Comparison of ENCODE assay signal across 17 cellular contexts in genomic region chr20:44549123-44549522, GRCh38. TPM values are rescaled to one million over a fixed set of nuclear protein-coding genes. Genes with fewer than 3 reads are reported as not detected.
DNase-seq lines count a peak whose midpoint lies in the region; ATAC-seq, FAIRE-seq and TF ChIP-seq lines count a peak whose summit lies in the region.
"Had no signal": no experiment of that assay in that cellular context is flagged by ENCODE, and none has a peak within 500 bp of the region (broad histone marks: within the 10 kb centered on the region; RNA-seq: fewer than 3 reads in every experiment).

No MANE protein-coding gene starts in this region.

- H3K36me3 ChIP-seq in adrenal gland (replicated peaks in 1 of 2) (no peaks in the 10 kb centered on the region), gastroesophageal sphincter (no peaks in the 10 kb centered on the region), sigmoid colon (no peaks in the 10 kb centered on the region)
- H3K36me3 ChIP-seq: breast epithelium, neural progenitor cell, right lobe of liver had no signal

- DNase-seq in A549 (ENCODE audit: low read depth in 1 of 2, low spot score in 1 of 2) (no peak), adrenal gland (no peak), sigmoid colon (no peak), DMS153 (lab: John Stamatoyannopoulos, UW) (no peak), cerebellum (ENCODE audit: low spot score) (no peak)
- DNase-seq in stimulated activated naive CD4-positive, alpha-beta T cell treated with Interleukin-2 at 50 U/mL for 16 hours (lab: John Stamatoyannopoulos, UW) = no peak
- DNase-seq: activated CD4-positive, alpha-beta T cell treated with anti-CD3 and anti-CD28 coated beads, Interleukin-2, amount 10 ng/mL, durations not matched to agents 7 days and 5 days; activated naive CD4-positive, alpha-beta T cell treated with anti-CD3 and anti-CD28 coated beads for 36 hours; activated T-cell treated with anti-CD3 and anti-CD28 coated beads for 4 hours; CD8-positive, alpha-beta T cell; NCI-H2029 treated with DMSO at 0.1 percent for 48 hours; right lobe of liver had no signal

- no peak for FAIRE-seq in A549 (lab: Jason Lieb, UNC)
- FAIRE-seq: frontal cortex had no signal

- no peak for TF ChIP-seq RAD21 in A549 (conservative IDR thresholded peaks at IDR 0.05 in 1 of 2, IDR thresholded peaks at IDR 0.05 in 1 of 2)

- no peaks in the 10 kb centered on the region for H3K27me3 ChIP-seq in adrenal gland
- H3K27me3 ChIP-seq in gastroesophageal sphincter = no peaks in the 10 kb centered on the region
- no peaks in the 10 kb centered on the region for H3K27me3 ChIP-seq in sigmoid colon
- H3K27me3 ChIP-seq: breast epithelium, neural progenitor cell, right lobe of liver had no signal

- 48% methylated on average over 4 of the region's 4 CpGs for WGBS in A549 (ENCODE audit: missing lambda C conversion rate)
- 32 to 35% (median 33%) methylated on average over 4 of the region's 4 CpGs for WGBS in adrenal gland, 4 donors
- WGBS in gastroesophageal sphincter (ENCODE audit: low coverage in 1 of 2), 2 donors = 13 to 14% methylated on average over 4 of the region's 4 CpGs
- 50 to 59% methylated on average over 4 of the region's 4 CpGs for WGBS in sigmoid colon, 2 donors

- H3K9me3 ChIP-seq in A549 (no peaks in the 10 kb centered on the region), adrenal gland (replicated peaks in 1 of 3) (no peaks in the 10 kb centered on the region), gastroesophageal sphincter (no peaks in the 10 kb centered on the region), sigmoid colon (no peaks in the 10 kb centered on the region)
- H3K9me3 ChIP-seq: breast epithelium, right lobe of liver had no signal

- no peak for ATAC-seq in A549
- ATAC-seq in gastroesophageal sphincter = no peak
- ATAC-seq in HG02938 (IDR thresholded peaks at IDR 0.05; ENCODE audit: unreplicated experiment) = no peak
- ATAC-seq: CD8-positive, alpha-beta T cell had no signal

- TF ChIP-seq EP300 in A549 (IDR thresholded peaks at IDR 0.05) = no peak
- TF ChIP-seq EP300 in gastroesophageal sphincter (IDR thresholded peaks at IDR 0.05) = no peak
- TF ChIP-seq EP300 in sigmoid colon (IDR thresholded peaks at IDR 0.05) = no peak

- TF ChIP-seq POLR2A in A549 (IDR thresholded peaks at IDR 0.05; ENCODE audit: low read length) (no peak), adrenal gland (IDR thresholded peaks at IDR 0.05) (no peak), gastroesophageal sphincter (IDR thresholded peaks at IDR 0.05) (no peak), sigmoid colon (IDR thresholded peaks at IDR 0.05) (no peak)

- CTCF ChIA-PET in A549 (lab: Yijun Ruan, JAX) = interaction anchor here (0.6 to 3.9 kb wide), 8 partner anchors 9 to 332 kb away, joined by 3 to 13 read pairs (median 3); no protein-coding TSS in a partner anchor

- TF ChIP-seq CTCF in A549 (IDR thresholded peaks at IDR 0.05) (no peak), adrenal gland (IDR thresholded peaks at IDR 0.05) (no peak), gastroesophageal sphincter (IDR thresholded peaks at IDR 0.05) (no peak), sigmoid colon (IDR thresholded peaks at IDR 0.05) (no peak)

- intact Hi-C loops in adrenal gland (cut with DNase I) (no loop called here), sigmoid colon (cut with DNase I) (no loop called here)

- H3K4me3 ChIP-seq in A549 = no peak overlapping the region
- H3K4me3 ChIP-seq in adrenal gland = peak overlapping the region in 1 of 4 donors; percentile 9
- H3K4me3 ChIP-seq in gastroesophageal sphincter = no peak overlapping the region
- no peak overlapping the region for H3K4me3 ChIP-seq in sigmoid colon
- H3K4me3 ChIP-seq: breast epithelium, neural progenitor cell, right lobe of liver had no signal

- H3K4me2 ChIP-seq in A549 = peak overlapping the region; percentile 24
- H3K4me2 ChIP-seq: neural progenitor cell had no signal

- POLR2A ChIA-PET in A549 (lab: Yijun Ruan, JAX) = no interaction called here

- H3K27ac ChIP-seq in A549 = no peak overlapping the region
- H3K27ac ChIP-seq in adrenal gland = peak overlapping the region in 4 of 5 donors; percentile 4 to 70 (median 55)
- peak overlapping the region; percentile 81 to 91 (median 83) for H3K27ac ChIP-seq in gastroesophageal sphincter
- H3K27ac ChIP-seq in sigmoid colon = peak overlapping the region; percentile 73 to 92 (median 82)
- H3K27ac ChIP-seq: neural progenitor cell, right lobe of liver had no signal

- H3K4me1 ChIP-seq in A549 (peaks cover 37% of the 10 kb centered on the region), adrenal gland (replicated peaks in 1 of 2) (peaks cover 46 to 48% of the 10 kb centered on the region in 2 donors), gastroesophageal sphincter (peaks cover 21 to 84% (median 32%) of the 10 kb centered on the region in 3 donors), sigmoid colon (peaks cover 0 to 72% (median 57%) of the 10 kb centered on the region in 4 donors)
- H3K4me1 ChIP-seq: breast epithelium, neural progenitor cell had no signal

TF ChIP-seq in A549, 52 proteins besides CTCF, POLR2A, EP300 and RAD21:
- TF ChIP-seq CBX2 (IDR thresholded peaks at IDR 0.05; ENCODE audit: borderline replicate concordance, low read depth) (no peak), MAX (IDR thresholded peaks at IDR 0.05) (no peak), KDM5A (IDR thresholded peaks at IDR 0.05) (no peak), ESRRA (IDR thresholded peaks at IDR 0.05; ENCODE audit: borderline replicate concordance, low read length) (no peak), CBX8 (IDR thresholded peaks at IDR 0.05) (no peak), TFCP2L1 (CRISPR knock-in tag; IDR thresholded peaks at IDR 0.05) (no peak), KDM1A (IDR thresholded peaks at IDR 0.05; ENCODE audit: low read depth) (no peak), ELK1 (IDR thresholded peaks at IDR 0.05; ENCODE audit: low read depth, low read length) (no peak), ZSCAN20 (CRISPR knock-in tag; IDR thresholded peaks at IDR 0.05) (no peak), HMGXB4 (CRISPR knock-in tag; IDR thresholded peaks at IDR 0.05; ENCODE audit: borderline replicate concordance) (no peak), CHD2 (IDR thresholded peaks at IDR 0.05; ENCODE audit: low read length, partially characterized antibody) (no peak), HEYL (CRISPR knock-in tag; IDR thresholded peaks at IDR 0.05) (no peak), CEBPB (IDR thresholded peaks at IDR 0.05) (no peak), HOXB13 (CRISPR knock-in tag; IDR thresholded peaks at IDR 0.05; ENCODE audit: low read depth) (no peak)

RNA-seq across cellular contexts. Expression of gene SERINC3, which starts 27.3 kb away (rescaled TPM):
- polyA plus RNA-seq in A549 (2011; rRNA removed) (159 and 173 TPM in 2 replicates), A549 (2017; fragmentation: RNase III; extraction: RNeasy Plus Mini Kit Qiagen cat#74134 plus additional on column Dnase treatment) (57.4 to 65.0 TPM (median 62.9 TPM) in 3 replicates), adrenal gland (100 to 1,000 TPM in 1 of 3 donors, 10 to 100 TPM in 2; 51.5 to 137 (median 54.5) TPM), sigmoid colon (10 to 100 TPM; 11.1 to 58.2 (median 21.0) TPM)
- polyA plus RNA-seq in A549 (2012; cell fraction: cytosol; rRNA removed) = 64.4 and 79.5 TPM in 2 replicates
- polyA plus RNA-seq in A549 (2012; cell fraction: nucleus; rRNA removed) = 63.6 and 65.8 TPM in 2 replicates
- 246 and 308 TPM in 2 replicates for polyA minus RNA-seq in A549 (2011; rRNA and poly(A)+ RNA removed)
- total RNA-seq in adrenal gland (100 to 1,000 TPM; 105 to 213 (median 158) TPM), gastroesophageal sphincter (100 to 1,000 TPM; 119 to 140 (median 131) TPM), sigmoid colon (100 to 1,000 TPM in 1 of 4 donors, 10 to 100 TPM in 3; 75.9 to 112 (median 88.8) TPM), cerebellum (49.5 TPM)

RNA-seq across cellular contexts. Expression of gene PKIG, which starts 33.3 kb away (rescaled TPM):
- polyA plus RNA-seq in A549 (2011; rRNA removed) (27.0 and 31.1 TPM in 2 replicates), A549 (2017; fragmentation: RNase III; extraction: RNeasy Plus Mini Kit Qiagen cat#74134 plus additional on column Dnase treatment) (22.6 to 24.1 TPM (median 24.0 TPM) in 3 replicates), adrenal gland (100 to 1,000 TPM in 1 of 3 donors, 10 to 100 TPM in 2; 43.9 to 114 (median 98.0) TPM), sigmoid colon (10 to 100 TPM; 43.9 to 78.4 (median 75.7) TPM)
- polyA plus RNA-seq in A549 (2012; cell fraction: cytosol; rRNA removed) = 34.3 and 35.9 TPM in 2 replicates
- polyA plus RNA-seq in A549 (2012; cell fraction: nucleus; rRNA removed) = 16.3 and 17.5 TPM in 2 replicates
- 17.5 and 21.1 TPM in 2 replicates for polyA minus RNA-seq in A549 (2011; rRNA and poly(A)+ RNA removed)
- total RNA-seq in adrenal gland (100 to 1,000 TPM in 6 of 8 donors, 10 to 100 TPM in 2; 56.1 to 225 (median 149) TPM), gastroesophageal sphincter (100 to 1,000 TPM; 241 to 418 (median 291) TPM), sigmoid colon (100 to 1,000 TPM; 348 to 511 (median 395) TPM), cerebellum (19.7 TPM)

Comparison
In these comparisons a context has a peak if more than half of its experiments do, and no peak if none do; other contexts are left out.
1. H3K27ac ChIP-seq: peak in adrenal gland (4 of 5), gastroesophageal sphincter (4 of 4) and sigmoid colon (4 of 4); none in A549 (0 of 2).